In genomic region chr5:168011096-168011495, GRCh38 we compare ENCODE assay signal across 24 cellular contexts.
"Had no signal": no experiment of that assay in that cellular context is flagged by ENCODE, and none has a peak within 500 bp of the region (broad histone marks: within the 10 kb centered on the region; RNA-seq: fewer than 3 reads in every experiment).

No MANE protein-coding gene starts in this region.

- H3K4me3 ChIP-seq: MG63, SJSA1, SK-N-MC had no signal

- H3K27me3 ChIP-seq: MG63, SJSA1 had no signal

- H3K36me3 ChIP-seq: MG63 had no signal

- ATAC-seq: HepG2 had no signal

- H3K27ac ChIP-seq: SJSA1, SK-N-MC had no signal

- H3K9me3 ChIP-seq: MG63, SJSA1 had no signal

- DNase-seq: IMR-90, Karpas-422, KG1, MG63, NCI-H1092, NCI-H1105 treated with DMSO at 0.1 percent for 48 hours, NCI-H1417 treated with DMSO at 0.1 percent for 48 hours, NCI-H146, NCI-H1694 treated with DMSO at 0.1 percent for 48 hours, NCI-H1930, NCI-H2081, NCI-H2107, NCI-H2227 treated with DMSO at 0.1 percent for 48 hours, NCI-H446, NCI-H510A, NCI-H524 treated with DMSO at 0.1 percent for 48 hours, NCI-H69, NCI-H774, Right ventricle myocardium superior, RPMI8226, SIG-M5 had no signal
